ENCODE assay signal across 22 cellular contexts in genomic region chr13:48476674-48477073, GRCh38.
"Had no signal": no experiment of that assay in that cellular context is flagged by ENCODE, and none has a peak within 500 bp of the region (broad histone marks: within the 10 kb centered on the region; RNA-seq: fewer than 3 reads in every experiment).

No MANE protein-coding gene starts in this region.

- FAIRE-seq: bronchial epithelial cell, keratinocyte had no signal

- H3K4me1 Mint-ChIP-seq: activated naive CD8-positive, alpha-beta T cell treated with anti-CD3 and anti-CD28 coated beads, Interleukin-2, amount 50 U/mL, for 24 hours; activated T-helper 17 cell treated with anti-CD3 and anti-CD28 coated beads, Interleukin-2, amount 50 U/mL, for 72 hours had no signal

- H3K27me3 Mint-ChIP-seq: activated naive CD8-positive, alpha-beta T cell treated with anti-CD3 and anti-CD28 coated beads, Interleukin-2, amount 50 U/mL, for 24 hours; activated T-helper 17 cell treated with anti-CD3 and anti-CD28 coated beads, Interleukin-2, amount 50 U/mL, for 72 hours had no signal

- DNase-seq: activated CD4-positive, alpha-beta T cell treated with anti-CD3 and anti-CD28 coated beads for 1 hour; activated CD4-positive, alpha-beta T cell treated with anti-CD3 and anti-CD28 coated beads, Interleukin-2, amount 50 U/mL, for 4 hours; activated naive CD4-positive, alpha-beta T cell treated with Interleukin-2 at 50 U/mL for 16 hours; activated naive CD8-positive, alpha-beta T cell treated with anti-CD3 and anti-CD28 coated beads, Interleukin-2, amount 50 U/mL, for 24 hours; activated T-cell treated with anti-CD3 and anti-CD28 coated beads for 4 hours; effector CD8-positive, alpha-beta T cell; gastrocnemius medialis; mesenchymal stem cell; natural killer cell; retina; stimulated activated CD4-positive, alpha-beta T cell treated with anti-CD3 and anti-CD28 coated beads, Interleukin-15, amount 100 ng/mL, for 24 hours; stimulated activated CD4-positive, alpha-beta T cell treated with anti-CD3 and anti-CD28 coated beads, Interleukin-4, amount 100 ng/mL, for 1 hour; stimulated activated naive CD4-positive, alpha-beta T cell; T1000; transverse colon had no signal

- H3K27ac ChIP-seq: gastrocnemius medialis, neutrophil, parathyroid adenoma, vagina had no signal

- H3K4me1 ChIP-seq: ascending aorta, gastrocnemius medialis, parathyroid adenoma, transverse colon, vagina had no signal

- H3K4me3 Mint-ChIP-seq: activated naive CD8-positive, alpha-beta T cell treated with anti-CD3 and anti-CD28 coated beads, Interleukin-2, amount 50 U/mL, for 24 hours; activated T-helper 17 cell treated with anti-CD3 and anti-CD28 coated beads, Interleukin-2, amount 50 U/mL, for 72 hours; natural killer cell had no signal

- H3K27ac Mint-ChIP-seq: activated naive CD8-positive, alpha-beta T cell treated with anti-CD3 and anti-CD28 coated beads, Interleukin-2, amount 50 U/mL, for 24 hours; activated T-helper 17 cell treated with anti-CD3 and anti-CD28 coated beads, Interleukin-2, amount 50 U/mL, for 72 hours; natural killer cell had no signal

- H3K27me3 ChIP-seq: ascending aorta, gastrocnemius medialis, neutrophil, transverse colon, vagina had no signal

- ATAC-seq: activated naive CD8-positive, alpha-beta T cell treated with anti-CD3 and anti-CD28 coated beads, Interleukin-2, amount 50 U/mL, for 24 hours; activated T-helper 17 cell treated with anti-CD3 and anti-CD28 coated beads, Interleukin-2, amount 50 U/mL, for 72 hours; gastrocnemius medialis; natural killer cell had no signal

- H3K9me3 Mint-ChIP-seq: activated naive CD8-positive, alpha-beta T cell treated with anti-CD3 and anti-CD28 coated beads, Interleukin-2, amount 50 U/mL, for 24 hours; activated T-helper 17 cell treated with anti-CD3 and anti-CD28 coated beads, Interleukin-2, amount 50 U/mL, for 72 hours; natural killer cell had no signal

- H3K4me3 ChIP-seq: gastrocnemius medialis, transverse colon, vagina had no signal

- H3K9me3 ChIP-seq: ascending aorta, gastrocnemius medialis, neutrophil, transverse colon, vagina had no signal
